ENCODE assay signal across 3 cellular contexts in genomic region chr5:159971931-159972461, GRCh38.
TF ChIP-seq lines count a peak whose summit lies in the region.

No MANE protein-coding gene starts in this region.

TF ChIP-seq in SK-N-SH, 30 proteins besides CTCF, POLR2A, EP300 and RAD21:
- no peak for TF ChIP-seq TEAD4 (IDR thresholded peaks at IDR 0.05; ENCODE audit: borderline replicate concordance, insufficient read depth)
- TF ChIP-seq GATA2 (CRISPR knock-in tag; IDR thresholded peaks at IDR 0.05): no peak
- no peak for TF ChIP-seq CHD2 (IDR thresholded peaks at IDR 0.05; ENCODE audit: low read length, partially characterized antibody)
- TF ChIP-seq USF1 (IDR thresholded peaks at IDR 0.05; ENCODE audit: borderline replicate concordance, low read depth): no peak
- TF ChIP-seq RXRA (IDR thresholded peaks at IDR 0.05; ENCODE audit: borderline replicate concordance, low read depth): no peak
- TF ChIP-seq TAF1 (IDR thresholded peaks at IDR 0.05; ENCODE audit: borderline replicate concordance, low read depth, low read length): no peak
- TF ChIP-seq JUND (IDR thresholded peaks at IDR 0.05): no peak
- TF ChIP-seq RFX5 (IDR thresholded peaks at IDR 0.05; ENCODE audit: low read length): no peak
- TF ChIP-seq POLR2AphosphoS5 (IDR thresholded peaks at IDR 0.05; ENCODE audit: low read depth, low read length): no peak
- TF ChIP-seq EZH2phosphoT487 (IDR thresholded peaks at IDR 0.05; ENCODE audit: borderline replicate concordance, low read depth): no peak
- no peak for TF ChIP-seq FOXM1 (IDR thresholded peaks at IDR 0.05; ENCODE audit: low read depth)
- no peak for TF ChIP-seq SMC3 (IDR thresholded peaks at IDR 0.05; ENCODE audit: low read depth, low read length)
- TF ChIP-seq MXI1 (IDR thresholded peaks at IDR 0.05; ENCODE audit: low read depth, low read length): no peak
- no peak for TF ChIP-seq IRF3 (IDR thresholded peaks at IDR 0.05; ENCODE audit: low read depth, low read length)
- no peak for TF ChIP-seq ELF1 (IDR thresholded peaks at IDR 0.05)
- TF ChIP-seq YY1 (IDR thresholded peaks at IDR 0.05; ENCODE audit: low read depth): no peak
- no peak for TF ChIP-seq PBX3 (IDR thresholded peaks at IDR 0.05)

TF ChIP-seq in SK-N-SH treated with all-trans-retinoic acid at 6 μM for 48 hours, 23 proteins besides CTCF, POLR2A, EP300 and RAD21:
- TF ChIP-seq GLIS3 (CRISPR knock-in tag; IDR thresholded peaks at IDR 0.05): no peak
- TF ChIP-seq ZC3H10 (CRISPR knock-in tag; IDR thresholded peaks at IDR 0.05): no peak
- TF ChIP-seq ZNF565 (CRISPR knock-in tag; conservative IDR thresholded peaks at IDR 0.05; ENCODE audit: low read depth): no peak
- TF ChIP-seq ZNF8 (CRISPR knock-in tag; IDR thresholded peaks at IDR 0.05): no peak
- TF ChIP-seq, protein P1, sequence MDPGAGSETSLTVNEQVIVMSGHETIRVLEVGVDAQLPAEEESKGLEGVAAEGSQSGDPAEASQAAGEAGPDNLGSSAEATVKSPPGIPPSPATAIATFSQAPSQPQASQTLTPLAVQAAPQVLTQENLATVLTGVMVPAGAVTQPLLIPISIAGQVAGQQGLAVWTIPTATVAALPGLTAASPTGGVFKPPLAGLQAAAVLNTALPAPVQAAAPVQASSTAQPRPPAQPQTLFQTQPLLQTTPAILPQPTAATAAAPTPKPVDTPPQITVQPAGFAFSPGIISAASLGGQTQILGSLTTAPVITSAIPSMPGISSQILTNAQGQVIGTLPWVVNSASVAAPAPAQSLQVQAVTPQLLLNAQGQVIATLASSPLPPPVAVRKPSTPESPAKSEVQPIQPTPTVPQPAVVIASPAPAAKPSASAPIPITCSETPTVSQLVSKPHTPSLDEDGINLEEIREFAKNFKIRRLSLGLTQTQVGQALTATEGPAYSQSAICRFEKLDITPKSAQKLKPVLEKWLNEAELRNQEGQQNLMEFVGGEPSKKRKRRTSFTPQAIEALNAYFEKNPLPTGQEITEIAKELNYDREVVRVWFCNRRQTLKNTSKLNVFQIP (CRISPR knock-in tag; IDR thresholded peaks at IDR 0.05; ENCODE audit: borderline replicate concordance, low read depth): no peak
- no peak for TF ChIP-seq ZFP30 (CRISPR knock-in tag; IDR thresholded peaks at IDR 0.05)
- no peak for TF ChIP-seq OSR1 (CRISPR knock-in tag; IDR thresholded peaks at IDR 0.05)

TF ChIP-seq in HepG2, 621 proteins besides CTCF, POLR2A, EP300 and RAD21:
- no peak for TF ChIP-seq MXD4 (CRISPR knock-in tag; IDR thresholded peaks at IDR 0.05)
- TF ChIP-seq ZNF777 (CRISPR knock-in tag; IDR thresholded peaks at IDR 0.05): peak; percentile 58; the same call in 1 of the 2 replicates
- TF ChIP-seq POGK (CRISPR knock-in tag; conservative IDR thresholded peaks at IDR 0.05): no peak
- no peak for TF ChIP-seq ZSCAN12 (CRISPR knock-in tag; IDR thresholded peaks at IDR 0.05)
- TF ChIP-seq THAP8 (CRISPR knock-in tag; IDR thresholded peaks at IDR 0.05; ENCODE audit: borderline replicate concordance): no peak
- 0 out of 2 replicates have a peak, but pooled peaks have one; percentile 35 for TF ChIP-seq ZNF800 (CRISPR knock-in tag; IDR thresholded peaks at IDR 0.05)
- TF ChIP-seq, protein P2, sequence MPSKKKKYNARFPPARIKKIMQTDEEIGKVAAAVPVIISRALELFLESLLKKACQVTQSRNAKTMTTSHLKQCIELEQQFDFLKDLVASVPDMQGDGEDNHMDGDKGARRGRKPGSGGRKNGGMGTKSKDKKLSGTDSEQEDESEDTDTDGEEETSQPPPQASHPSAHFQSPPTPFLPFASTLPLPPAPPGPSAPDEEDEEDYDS (CRISPR knock-in tag; IDR thresholded peaks at IDR 0.05): no peak
